12 cellular contexts compared by ENCODE assay signal in genomic region chr4:42331914-42332368, GRCh38.
DNase-seq lines count a peak whose midpoint lies in the region; ATAC-seq, FAIRE-seq and TF ChIP-seq lines count a peak whose summit lies in the region.
"Had no signal": no experiment of that assay in that cellular context is flagged by ENCODE, and none has a peak within 500 bp of the region (broad histone marks: within the 10 kb centered on the region; RNA-seq: fewer than 3 reads in every experiment).

No MANE protein-coding gene starts in this region.

- peak; percentile 33 for DNase-seq in GM12865 (ENCODE audit: low read depth)
- DNase-seq in bronchial epithelial cell (ENCODE audit: low read depth) = peak; percentile 10
- no peak for DNase-seq in osteocyte (ENCODE audit: extremely low spot score, unreplicated experiment)
- no peak for DNase-seq in DMS153 (lab: John Stamatoyannopoulos, UW)
- DNase-seq: effector CD8-positive, alpha-beta T cell; kidney; NCI-H1105; WERI-Rb-1 had no signal

- H3K27me3 ChIP-seq in bronchial epithelial cell (ENCODE audit: control insufficient read depth, insufficient read depth, low read length) = no peaks in the 10 kb centered on the region

- peaks cover 9% of the 10 kb centered on the region for H3K4me1 Mint-ChIP-seq in osteocyte (ENCODE audit: unreplicated experiment)

- no peak overlapping the region for H3K4me3 ChIP-seq in GM12865 (ENCODE audit: low read depth, low read length)
- no peak overlapping the region for H3K4me3 ChIP-seq in bronchial epithelial cell (ENCODE audit: low read depth, low read length)

- H3K27ac Mint-ChIP-seq in osteocyte (ENCODE audit: unreplicated experiment) = peak overlapping the region; percentile 71

- no peaks in the 10 kb centered on the region for H3K27me3 Mint-ChIP-seq in osteocyte (ENCODE audit: unreplicated experiment)

- H3K4me3 Mint-ChIP-seq in osteocyte (ENCODE audit: unreplicated experiment) = no peak overlapping the region

- FAIRE-seq in bronchial epithelial cell (lab: Jason Lieb, UNC) = no peak
- FAIRE-seq: kidney had no signal

- ATAC-seq in HG02798 (IDR thresholded peaks at IDR 0.05; ENCODE audit: poor library complexity, unreplicated experiment) = peak; percentile 33
- no peak for ATAC-seq in GM18867 (IDR thresholded peaks at IDR 0.05; ENCODE audit: unreplicated experiment)
- ATAC-seq in GM19023 (IDR thresholded peaks at IDR 0.05; ENCODE audit: unreplicated experiment) = no peak
- no peak for ATAC-seq in GM18502 (IDR thresholded peaks at IDR 0.05; ENCODE audit: poor library complexity, unreplicated experiment)

- H3K9me3 Mint-ChIP-seq in osteocyte (ENCODE audit: unreplicated experiment) = no peaks in the 10 kb centered on the region

- TF ChIP-seq CTCF in GM12865 (IDR thresholded peaks at IDR 0.05; ENCODE audit: insufficient read depth, low read depth, low read length, missing control alignments) = no peak
- TF ChIP-seq CTCF in bronchial epithelial cell (IDR thresholded peaks at IDR 0.05; ENCODE audit: insufficient read depth, low read length, severe bottlenecking) = no peak
- no peak for TF ChIP-seq CTCF in osteocyte (IDR thresholded peaks at IDR 0.05)

- no peaks in the 10 kb centered on the region for H3K36me3 ChIP-seq in bronchial epithelial cell (ENCODE audit: control insufficient read depth, insufficient read depth, low read length)
- H3K36me3 ChIP-seq: WERI-Rb-1 had no signal

- H3K36me3 Mint-ChIP-seq in osteocyte (ENCODE audit: unreplicated experiment) = no peaks in the 10 kb centered on the region

Comparison
In these comparisons a context has a peak if more than half of its experiments do, and no peak if none do; other contexts are left out.
1. DNase-seq: peak in GM12865 (single experiment) and bronchial epithelial cell (single experiment); none in osteocyte (single experiment) and DMS153 (single experiment).